16 cellular contexts compared by ENCODE assay signal in the genomic region with DNA sequence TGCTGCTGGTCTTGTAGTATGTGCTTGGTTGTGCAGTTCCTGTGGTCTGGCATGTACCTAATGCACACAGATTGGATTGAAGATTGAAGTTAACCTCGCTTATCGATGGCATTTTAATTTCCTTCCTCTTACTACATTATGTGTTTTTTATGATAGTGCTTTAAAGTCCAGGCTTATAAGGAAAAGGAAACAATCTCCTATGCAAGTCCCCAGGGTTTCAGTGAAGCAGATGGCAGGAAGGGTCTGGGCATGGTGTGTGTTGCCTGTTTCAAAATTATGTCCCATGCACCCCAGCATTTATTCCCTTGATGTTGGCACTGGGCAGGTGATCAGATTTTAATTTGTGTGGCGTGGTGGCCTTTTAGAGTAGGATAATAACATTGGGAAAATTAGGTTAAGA.
DNase-seq lines count a peak whose midpoint lies in the region; ATAC-seq, FAIRE-seq and TF ChIP-seq lines count a peak whose summit lies in the region.
"Had no signal": no experiment of that assay in that cellular context is flagged by ENCODE, and none has a peak within 500 bp of the region (broad histone marks: within the 10 kb centered on the region; RNA-seq: fewer than 3 reads in every experiment).

No MANE protein-coding gene starts in this region.

- FAIRE-seq in GM12878 (lab: Jason Lieb, UNC): peak; percentile 31
- FAIRE-seq: GM18507 had no signal

- no peak overlapping the region for H2AFZ ChIP-seq in GM12878 (ENCODE audit: control insufficient read depth, low read depth, low read length)

- no peak for TF ChIP-seq EP300 in GM12878 (IDR thresholded peaks at IDR 0.05; ENCODE audit: borderline replicate concordance in 1 of 2, control insufficient read depth in 1 of 2, low read depth in 2 of 2, low read length in 2 of 2)

- H3K36me3 Mint-ChIP-seq in nephron progenitor cell (ENCODE audit: low read depth) (no peaks in the 10 kb centered on the region), glutamatergic neuron (ENCODE audit: unreplicated experiment) (peaks cover 6% of the 10 kb centered on the region)
- H3K36me3 Mint-ChIP-seq in natural killer cell treated with Interleukin-12 subunit alpha and Interleukin-12 subunit beta and Interleukin-15 and Interleukin-18, amount 100 ng/mL, for 72 hours: peaks cover 10% of the 10 kb centered on the region
- H3K36me3 Mint-ChIP-seq: CD4-positive, CD25-positive, alpha-beta regulatory T cell had no signal

- peak; percentile 15 for DNase-seq in DMS 273 (lab: John Stamatoyannopoulos, UW; ENCODE audit: unreplicated experiment)
- no peak for DNase-seq in DMS 273 treated with DMSO at 0.1 percent for 48 hours (lab: John Stamatoyannopoulos, UW)
- DNase-seq in GF-D8 (lab: John Stamatoyannopoulos, UW): peak; percentile 61
- DNase-seq in GM12878 (ENCODE audit: low read depth, low spot score): no peak
- no peak for DNase-seq in nephron progenitor cell
- no peak for DNase-seq in natural killer cell treated with Interleukin-12 subunit alpha and Interleukin-12 subunit beta and Interleukin-15 and Interleukin-18, amount 100 ng/mL, for 72 hours (ENCODE audit: low spot score)
- no peak for DNase-seq in right atrium auricular region (ENCODE audit: low spot score)
- DNase-seq in glutamatergic neuron: no peak
- DNase-seq: Calu3; CD4-positive, CD25-positive, alpha-beta regulatory T cell; DMS153; DND-41 had no signal

- H3K9me3 Mint-ChIP-seq in nephron progenitor cell (peaks cover 10% of the 10 kb centered on the region), glutamatergic neuron (ENCODE audit: unreplicated experiment) (no peaks in the 10 kb centered on the region)
- no peaks in the 10 kb centered on the region for H3K9me3 Mint-ChIP-seq in natural killer cell treated with Interleukin-12 subunit alpha and Interleukin-12 subunit beta and Interleukin-15 and Interleukin-18, amount 100 ng/mL, for 72 hours

- H3K4me1 Mint-ChIP-seq in nephron progenitor cell (peaks cover 21% of the 10 kb centered on the region), glutamatergic neuron (ENCODE audit: low read depth, unreplicated experiment) (peaks cover 17% of the 10 kb centered on the region)
- peaks cover 10 to 11% of the 10 kb centered on the region in 2 donors for H3K4me1 Mint-ChIP-seq in natural killer cell treated with Interleukin-12 subunit alpha and Interleukin-12 subunit beta and Interleukin-15 and Interleukin-18, amount 100 ng/mL, for 72 hours (ENCODE audit: low read depth in 2 of 2)
- H3K4me1 Mint-ChIP-seq: CD4-positive, CD25-positive, alpha-beta regulatory T cell had no signal

- H3K9me3 ChIP-seq in GM12878 (replicated peaks; ENCODE audit: control insufficient read depth, insufficient read depth, low read length): no peaks in the 10 kb centered on the region
- peaks cover 0 to 3% of the 10 kb centered on the region in 2 donors for H3K9me3 ChIP-seq in right atrium auricular region

- H3K27ac ChIP-seq in GM12878 (ENCODE audit: control insufficient read depth, insufficient read depth) (no peak overlapping the region), right atrium auricular region (no peak overlapping the region)
- H3K27ac ChIP-seq: 22Rv1, HL-60 had no signal

- H3K4me1 ChIP-seq in GM12878 (ENCODE audit: control insufficient read depth, insufficient read depth, low read length): no peaks in the 10 kb centered on the region
- H3K4me1 ChIP-seq in right atrium auricular region: no peaks in the 10 kb centered on the region

- H3K4me3 ChIP-seq in GM12878 (no peak overlapping the region), right atrium auricular region (no peak overlapping the region)

- no peak overlapping the region for H3K9ac ChIP-seq in GM12878 (ENCODE audit: control insufficient read depth, insufficient read depth, low read length)

- no peak for TF ChIP-seq RAD21 in GM12878 (IDR thresholded peaks at IDR 0.05; ENCODE audit: insufficient read depth, low read depth, low read length)

- TF ChIP-seq POLR2A in GM12878 (IDR thresholded peaks at IDR 0.05; ENCODE audit: low read depth, low read length): no peak

- intact Hi-C loops in GM12878 (cut with micrococcal nuclease; ENCODE audit: unreplicated experiment): no loop called here

- POLR2A ChIA-PET in GM12878 (lab: Charles Lee): no interaction called here

- RAD21 ChIA-PET in GM12878 (lab: Charles Lee; ENCODE audit: unreplicated experiment): no interaction called here

- no peaks in the 10 kb centered on the region for H3K27me3 ChIP-seq in GM12878 (replicated peaks in 1 of 2; ENCODE audit: control insufficient read depth in 2 of 2, insufficient read depth in 2 of 2, low read length in 1 of 2)
- no peaks in the 10 kb centered on the region for H3K27me3 ChIP-seq in right atrium auricular region

- 0% methylated on average over 3 of the region's 3 CpGs for WGBS in GM12878 (ENCODE audit: insufficient coverage, insufficient replicate concordance, low lambda C conversion rate, missing lambda C conversion rate)

- H3K79me2 ChIP-seq in GM12878 (ENCODE audit: control insufficient read depth, insufficient read depth, low read length): no peaks in the 10 kb centered on the region

- TF ChIP-seq CTCF in GM12878 (IDR thresholded peaks at IDR 0.05 in 2 of 3, conservative IDR thresholded peaks at IDR 0.05 in 1 of 3; ENCODE audit: control insufficient read depth in 2 of 3, extremely low read depth in 1 of 3, insufficient read depth in 1 of 3, low read depth in 3 of 3, low read length in 3 of 3) (no peak), nephron progenitor cell (IDR thresholded peaks at IDR 0.05) (no peak), right atrium auricular region (IDR thresholded peaks at IDR 0.05) (no peak), glutamatergic neuron (IDR thresholded peaks at IDR 0.05; ENCODE audit: partially characterized antibody, unreplicated experiment) (no peak)

- BruUV-seq in GM12878 (replicated peaks; lab: Mats Ljungman, UMichigan): no TSS peak

- H3K27me3 Mint-ChIP-seq in nephron progenitor cell (ENCODE audit: low read depth, poor library complexity) (peaks cover 21% of the 10 kb centered on the region), glutamatergic neuron (ENCODE audit: unreplicated experiment) (no peaks in the 10 kb centered on the region)
- peaks cover 35 to 56% of the 10 kb centered on the region in 2 donors for H3K27me3 Mint-ChIP-seq in natural killer cell treated with Interleukin-12 subunit alpha and Interleukin-12 subunit beta and Interleukin-15 and Interleukin-18, amount 100 ng/mL, for 72 hours

- H4K20me1 ChIP-seq in GM12878 (ENCODE audit: control insufficient read depth, insufficient read depth): no peaks in the 10 kb centered on the region

- in situ Hi-C loops in GM12878 (cut with MboI): no loop called here

- ATAC-seq in GM12878: no peak
- ATAC-seq in natural killer cell treated with Interleukin-12 subunit alpha and Interleukin-12 subunit beta and Interleukin-15 and Interleukin-18, amount 100 ng/mL, for 72 hours: no peak
- ATAC-seq: HCT116 had no signal

- H3K4me2 ChIP-seq in GM12878 (ENCODE audit: control insufficient read depth, insufficient read depth): no peak overlapping the region

- H3K27ac Mint-ChIP-seq in nephron progenitor cell (peak overlapping the region; percentile 40), glutamatergic neuron (ENCODE audit: unreplicated experiment) (no peak overlapping the region)
- no peak overlapping the region for H3K27ac Mint-ChIP-seq in natural killer cell treated with Interleukin-12 subunit alpha and Interleukin-12 subunit beta and Interleukin-15 and Interleukin-18, amount 100 ng/mL, for 72 hours
- H3K27ac Mint-ChIP-seq: CD4-positive, CD25-positive, alpha-beta regulatory T cell had no signal

- no peaks in the 10 kb centered on the region for H3K36me3 ChIP-seq in GM12878 (ENCODE audit: control insufficient read depth in 2 of 2, insufficient read depth in 2 of 2, low read length in 1 of 2)
- no peaks in the 10 kb centered on the region for H3K36me3 ChIP-seq in right atrium auricular region

- SMC1A ChIA-PET in GM12878 (lab: Charles Lee; ENCODE audit: uncharacterized antibody, unreplicated experiment): interaction anchor here (0.7 kb wide), 1 partner anchor 964 kb away, joined by 3 read pairs; no protein-coding TSS in a partner anchor

- H3K4me3 Mint-ChIP-seq in nephron progenitor cell (no peak overlapping the region), glutamatergic neuron (ENCODE audit: unreplicated experiment) (no peak overlapping the region)
- no peak overlapping the region for H3K4me3 Mint-ChIP-seq in natural killer cell treated with Interleukin-12 subunit alpha and Interleukin-12 subunit beta and Interleukin-15 and Interleukin-18, amount 100 ng/mL, for 72 hours
- H3K4me3 Mint-ChIP-seq: CD4-positive, CD25-positive, alpha-beta regulatory T cell had no signal

- CTCF ChIA-PET in GM12878 (lab: Yijun Ruan, JAX): no interaction called here

TF ChIP-seq in GM12878, 131 proteins besides CTCF, POLR2A, EP300 and RAD21 (continues in another document):
- TF ChIP-seq ATF7 (IDR thresholded peaks at IDR 0.05; ENCODE audit: low read depth) (no peak), BACH1 (IDR thresholded peaks at IDR 0.05; ENCODE audit: borderline replicate concordance) (no peak), NFXL1 (IDR thresholded peaks at IDR 0.05; ENCODE audit: borderline replicate concordance) (no peak), HDAC6 (IDR thresholded peaks at IDR 0.05; ENCODE audit: unreplicated experiment) (no peak), RUNX3 (IDR thresholded peaks at IDR 0.05; ENCODE audit: low read length) (no peak), NFIC (IDR thresholded peaks at IDR 0.05; ENCODE audit: low read depth, low read length) (no peak), TBL1XR1 (IDR thresholded peaks at IDR 0.05; ENCODE audit: low read depth, low read length) (no peak), ASH2L (IDR thresholded peaks at IDR 0.05; ENCODE audit: borderline replicate concordance, low read depth) (no peak), ZNF622 (IDR thresholded peaks at IDR 0.05) (no peak), ZNF217 (IDR thresholded peaks at IDR 0.05) (no peak), TCF12 (IDR thresholded peaks at IDR 0.05; ENCODE audit: low read depth, low read length) (no peak), CEBPB (IDR thresholded peaks at IDR 0.05; ENCODE audit: borderline replicate concordance in 1 of 2, low read depth in 2 of 2, low read length in 2 of 2) (no peak)
- TF ChIP-seq, protein P1, sequence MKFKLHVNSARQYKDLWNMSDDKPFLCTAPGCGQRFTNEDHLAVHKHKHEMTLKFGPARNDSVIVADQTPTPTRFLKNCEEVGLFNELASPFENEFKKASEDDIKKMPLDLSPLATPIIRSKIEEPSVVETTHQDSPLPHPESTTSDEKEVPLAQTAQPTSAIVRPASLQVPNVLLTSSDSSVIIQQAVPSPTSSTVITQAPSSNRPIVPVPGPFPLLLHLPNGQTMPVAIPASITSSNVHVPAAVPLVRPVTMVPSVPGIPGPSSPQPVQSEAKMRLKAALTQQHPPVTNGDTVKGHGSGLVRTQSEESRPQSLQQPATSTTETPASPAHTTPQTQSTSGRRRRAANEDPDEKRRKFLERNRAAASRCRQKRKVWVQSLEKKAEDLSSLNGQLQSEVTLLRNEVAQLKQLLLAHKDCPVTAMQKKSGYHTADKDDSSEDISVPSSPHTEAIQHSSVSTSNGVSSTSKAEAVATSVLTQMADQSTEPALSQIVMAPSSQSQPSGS (IDR thresholded peaks at IDR 0.05; ENCODE audit: low read length): no peak

Comparison
In these comparisons a context has a peak if more than half of its experiments do, and no peak if none do; other contexts are left out.
1. DNase-seq: peak in DMS 273 (single experiment) and GF-D8 (single experiment); none in DMS 273 treated with DMSO at 0.1 percent for 48 hours (single experiment), GM12878 (single experiment), nephron progenitor cell (single experiment), natural killer cell treated with Interleukin-12 subunit alpha and Interleukin-12 subunit beta and Interleukin-15 and Interleukin-18, amount 100 ng/mL, for 72 hours (single experiment), right atrium auricular region (single experiment) and glutamatergic neuron (single experiment).